19 cellular contexts compared by ENCODE assay signal in genomic region chr2:28296243-28296642, GRCh38.
DNase-seq lines count a peak whose midpoint lies in the region; ATAC-seq and TF ChIP-seq lines count a peak whose summit lies in the region.
"Had no signal": no experiment of that assay in that cellular context is flagged by ENCODE, and none has a peak within 500 bp of the region (broad histone marks: within the 10 kb centered on the region; RNA-seq: fewer than 3 reads in every experiment).

No MANE protein-coding gene starts in this region.

- in situ Hi-C loops in GM13976 (cut with MboI; ENCODE audit: low sequenced_read_pairs, unreplicated experiment), result no loop called here

- no peaks in the 10 kb centered on the region for H3K4me1 ChIP-seq in naive thymus-derived CD4-positive, alpha-beta T cell (ENCODE audit: control insufficient read depth in 2 of 2, insufficient read depth in 2 of 2, low read length in 2 of 2)
- H3K4me1 ChIP-seq: prostate gland had no signal

- peaks cover 14% of the 10 kb centered on the region for H3K4me1 Mint-ChIP-seq in activated naive CD4-positive, alpha-beta T cell treated with anti-CD3 and anti-CD28 coated beads, Interleukin-2, amount 50 U/mL, for 24 hours
- H3K4me1 Mint-ChIP-seq in stimulated activated naive CD8-positive, alpha-beta T cell treated with anti-CD3 and anti-CD28 coated beads, Interleukin-15, Interleukin-2, amounts not matched to agents 100 ng/mL and 50 ng/mL, for 24 hours (ENCODE audit: low read depth), result peaks cover 37% of the 10 kb centered on the region
- peaks cover 0 to 3% (median 0%) of the 10 kb centered on the region in 7 donors for H3K4me1 Mint-ChIP-seq in naive thymus-derived CD4-positive, alpha-beta T cell
- H3K4me1 Mint-ChIP-seq: activated B cell treated with CpG ODN at 0.5 μM for 24 hours, naive B cell, T-cell had no signal

- H3K27me3 ChIP-seq in naive thymus-derived CD4-positive, alpha-beta T cell (ENCODE audit: control insufficient read depth in 2 of 2, insufficient read depth in 2 of 2, low read length in 2 of 2), result no peaks in the 10 kb centered on the region

- H3K4me3 Mint-ChIP-seq in activated naive CD4-positive, alpha-beta T cell treated with anti-CD3 and anti-CD28 coated beads, Interleukin-2, amount 50 U/mL, for 24 hours, result no peak overlapping the region
- H3K4me3 Mint-ChIP-seq in stimulated activated naive CD8-positive, alpha-beta T cell treated with anti-CD3 and anti-CD28 coated beads, Interleukin-15, Interleukin-2, amounts not matched to agents 100 ng/mL and 50 ng/mL, for 24 hours, result no peak overlapping the region
- H3K4me3 Mint-ChIP-seq in naive thymus-derived CD4-positive, alpha-beta T cell, result no peak overlapping the region
- H3K4me3 Mint-ChIP-seq: activated B cell treated with CpG ODN at 0.5 μM for 24 hours; activated naive CD8-positive, alpha-beta T cell; CD8-positive, alpha-beta T cell; naive B cell; T-cell had no signal

- DNase-seq in activated naive CD4-positive, alpha-beta T cell (lab: John Stamatoyannopoulos, UW), result no peak
- DNase-seq in RPMI7951 (ENCODE audit: low read depth) (peak; percentile 91), epithelial cell of prostate (ENCODE audit: low read depth, low spot score) (no peak), GM13976 (ENCODE audit: low spot score) (no peak)
- no peak for DNase-seq in naive thymus-derived CD4-positive, alpha-beta T cell
- DNase-seq: activated B cell treated with CpG ODN at 0.5 μM for 24 hours; CD8-positive, alpha-beta T cell; cerebellar nuclear complex; left ventricle myocardium superior; naive B cell; NCI-H446 treated with DMSO at 0.1 percent for 48 hours; T-cell had no signal

- CTCF ChIA-PET in naive thymus-derived CD4-positive, alpha-beta T cell (lab: Charles Lee), result no interaction called here

- no peaks in the 10 kb centered on the region for H3K27me3 Mint-ChIP-seq in activated naive CD4-positive, alpha-beta T cell treated with anti-CD3 and anti-CD28 coated beads, Interleukin-2, amount 50 U/mL, for 24 hours
- no peaks in the 10 kb centered on the region for H3K27me3 Mint-ChIP-seq in stimulated activated naive CD8-positive, alpha-beta T cell treated with anti-CD3 and anti-CD28 coated beads, Interleukin-15, Interleukin-2, amounts not matched to agents 100 ng/mL and 50 ng/mL, for 24 hours
- H3K27me3 Mint-ChIP-seq in naive thymus-derived CD4-positive, alpha-beta T cell, result no peaks in the 10 kb centered on the region
- H3K27me3 Mint-ChIP-seq: activated B cell treated with CpG ODN at 0.5 μM for 24 hours; activated naive CD8-positive, alpha-beta T cell; naive B cell; T-cell had no signal

- H3K9me3 ChIP-seq in naive thymus-derived CD4-positive, alpha-beta T cell (ENCODE audit: control insufficient read depth in 2 of 3, low read length in 3 of 3), result no peaks in the 10 kb centered on the region
- H3K9me3 ChIP-seq: prostate gland, thoracic aorta had no signal

- H3K27ac ChIP-seq in epithelial cell of prostate, result peak overlapping the region; percentile 60
- H3K27ac ChIP-seq in naive thymus-derived CD4-positive, alpha-beta T cell (ENCODE audit: low read depth, low read length), result no peak overlapping the region
- H3K27ac ChIP-seq: HL-60, prostate gland, thoracic aorta had no signal

- TF ChIP-seq CTCF in GM13976 (IDR thresholded peaks at IDR 0.05; ENCODE audit: borderline replicate concordance, control extremely low read depth, extremely low read depth, insufficient read depth, missing control alignments), result no peak

- intact Hi-C loops in naive thymus-derived CD4-positive, alpha-beta T cell (cut with micrococcal nuclease), result no loop called here

- no peaks in the 10 kb centered on the region for H3K9me3 Mint-ChIP-seq in activated naive CD4-positive, alpha-beta T cell treated with anti-CD3 and anti-CD28 coated beads, Interleukin-2, amount 50 U/mL, for 24 hours
- no peaks in the 10 kb centered on the region for H3K9me3 Mint-ChIP-seq in stimulated activated naive CD8-positive, alpha-beta T cell treated with anti-CD3 and anti-CD28 coated beads, Interleukin-15, Interleukin-2, amounts not matched to agents 100 ng/mL and 50 ng/mL, for 24 hours
- H3K9me3 Mint-ChIP-seq in naive thymus-derived CD4-positive, alpha-beta T cell, result no peaks in the 10 kb centered on the region
- H3K9me3 Mint-ChIP-seq: activated B cell treated with CpG ODN at 0.5 μM for 24 hours; CD8-positive, alpha-beta T cell; naive B cell; T-cell had no signal

- H3K27ac Mint-ChIP-seq in activated naive CD4-positive, alpha-beta T cell treated with anti-CD3 and anti-CD28 coated beads, Interleukin-2, amount 50 U/mL, for 24 hours, result peak overlapping the region; percentile 30
- peak overlapping the region; percentile 47 for H3K27ac Mint-ChIP-seq in stimulated activated naive CD8-positive, alpha-beta T cell treated with anti-CD3 and anti-CD28 coated beads, Interleukin-15, Interleukin-2, amounts not matched to agents 100 ng/mL and 50 ng/mL, for 24 hours
- H3K27ac Mint-ChIP-seq in naive thymus-derived CD4-positive, alpha-beta T cell, result no peak overlapping the region
- H3K27ac Mint-ChIP-seq: activated B cell treated with CpG ODN at 0.5 μM for 24 hours; activated naive CD8-positive, alpha-beta T cell; CD8-positive, alpha-beta T cell; naive B cell; T-cell had no signal

- ATAC-seq in HG02610 (IDR thresholded peaks at IDR 0.05; ENCODE audit: unreplicated experiment), result no peak
- ATAC-seq in naive thymus-derived CD4-positive, alpha-beta T cell, result no peak
- ATAC-seq: CD8-positive, alpha-beta T cell; left ventricle myocardium superior; T-cell had no signal

- H3K36me3 ChIP-seq in naive thymus-derived CD4-positive, alpha-beta T cell (ENCODE audit: control insufficient read depth in 2 of 3, insufficient read depth in 3 of 3, low read length in 3 of 3), result no peaks in the 10 kb centered on the region
- H3K36me3 ChIP-seq: prostate gland, thoracic aorta had no signal

- H3K36me3 Mint-ChIP-seq in activated naive CD4-positive, alpha-beta T cell treated with anti-CD3 and anti-CD28 coated beads, Interleukin-2, amount 50 U/mL, for 24 hours, result peaks cover 2% of the 10 kb centered on the region
- H3K36me3 Mint-ChIP-seq in stimulated activated naive CD8-positive, alpha-beta T cell treated with anti-CD3 and anti-CD28 coated beads, Interleukin-15, Interleukin-2, amounts not matched to agents 100 ng/mL and 50 ng/mL, for 24 hours (ENCODE audit: low read depth), result peaks cover 22% of the 10 kb centered on the region
- H3K36me3 Mint-ChIP-seq in naive thymus-derived CD4-positive, alpha-beta T cell, result peaks cover 0 to 27% (median 17%) of the 10 kb centered on the region in 5 donors

- H3K4me3 ChIP-seq in naive thymus-derived CD4-positive, alpha-beta T cell (ENCODE audit: low read length), result no peak overlapping the region
- H3K4me3 ChIP-seq: prostate gland, thoracic aorta had no signal

- POLR2A ChIA-PET in naive thymus-derived CD4-positive, alpha-beta T cell (lab: Charles Lee), result no interaction called here

Comparison
In these comparisons a context has a peak if more than half of its experiments do, and no peak if none do; other contexts are left out.
1. H3K27ac Mint-ChIP-seq: peak in activated naive CD4-positive, alpha-beta T cell treated with anti-CD3 and anti-CD28 coated beads, Interleukin-2, amount 50 U/mL, for 24 hours (single experiment) and stimulated activated naive CD8-positive, alpha-beta T cell treated with anti-CD3 and anti-CD28 coated beads, Interleukin-15, Interleukin-2, amounts not matched to agents 100 ng/mL and 50 ng/mL, for 24 hours (single experiment); none in naive thymus-derived CD4-positive, alpha-beta T cell (0 of 9).